In the genomic region with DNA sequence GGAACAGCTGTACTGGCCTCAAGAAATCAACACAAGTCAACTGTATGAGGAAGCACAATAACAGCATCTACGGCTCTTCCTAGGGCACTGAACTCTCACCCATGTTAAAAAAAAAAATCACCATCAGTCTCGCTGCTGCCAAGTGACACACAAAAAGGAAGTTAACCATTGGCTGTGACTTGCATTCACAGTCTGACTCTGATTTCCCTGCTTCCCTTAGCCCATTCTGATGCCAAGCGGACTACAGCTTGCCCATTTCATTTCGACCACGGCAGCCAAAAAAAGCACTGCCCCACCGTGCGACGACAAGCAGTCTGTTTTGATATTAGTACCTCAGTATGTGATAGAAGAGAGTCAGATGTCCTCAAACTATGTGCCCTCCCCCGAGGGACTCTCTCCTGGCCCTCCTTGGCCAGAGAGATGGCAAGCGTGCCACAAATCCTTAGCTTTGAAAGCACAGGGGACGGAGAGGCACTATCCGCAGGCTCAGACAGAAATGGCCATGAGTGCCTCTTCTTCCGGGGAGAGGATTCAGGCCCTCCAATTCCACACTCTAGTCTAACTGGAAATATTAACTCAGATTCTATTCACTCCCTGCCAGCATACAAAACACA, we compare ENCODE assay signal across 10 cellular contexts.
DNase-seq lines count a peak whose midpoint lies in the region; ATAC-seq, FAIRE-seq and TF ChIP-seq lines count a peak whose summit lies in the region.
"Had no signal": no experiment of that assay in that cellular context is flagged by ENCODE, and none has a peak within 500 bp of the region (broad histone marks: within the 10 kb centered on the region; RNA-seq: fewer than 3 reads in every experiment).

No MANE protein-coding gene starts in this region.

- H3K27me3 ChIP-seq in esophagus muscularis mucosa (no peaks in the 10 kb centered on the region), pancreas (peaks cover 0 to 7% (median 0%) of the 10 kb centered on the region in 4 donors)

- no peak for TF ChIP-seq EP300 in esophagus muscularis mucosa (IDR thresholded peaks at IDR 0.05)

- in situ Hi-C loops in G401 (cut with HindIII; ENCODE audit: low sequenced_read_pairs): no loop called here

- WGBS in esophagus muscularis mucosa: 52% methylated on average over 13 of the region's 13 CpGs
- 78 to 84% methylated on average over 13 of the region's 13 CpGs for WGBS in pancreas, 2 donors

- H3K4me3 ChIP-seq in esophagus muscularis mucosa (peak overlapping the region; percentile 21 to 30 (median 22)), pancreas (no peak overlapping the region)

- H3K27ac ChIP-seq in esophagus muscularis mucosa (replicated peaks in 1 of 4) (peak overlapping the region; percentile 56 to 74 (median 65)), pancreas (peak overlapping the region in 1 of 4 donors; percentile 9)

- FAIRE-seq in pancreas (lab: Jason Lieb, UNC): no peak

- H3K36me3 ChIP-seq in esophagus muscularis mucosa (no peaks in the 10 kb centered on the region), pancreas (no peaks in the 10 kb centered on the region)

- no peak for TF ChIP-seq CTCF in esophagus muscularis mucosa (IDR thresholded peaks at IDR 0.05)
- TF ChIP-seq CTCF in pancreas (IDR thresholded peaks at IDR 0.05): no peak

- TF ChIP-seq POLR2A in esophagus muscularis mucosa (IDR thresholded peaks at IDR 0.05; ENCODE audit: low read depth): no peak

- intact Hi-C loops in esophagus muscularis mucosa (cut with DNase I): no loop called here
- intact Hi-C loops in pancreas (cut with DNase I): no loop called here

- H3K9me3 ChIP-seq in esophagus muscularis mucosa (no peaks in the 10 kb centered on the region), pancreas (no peaks in the 10 kb centered on the region)

- DNase-seq in G401 (ENCODE audit: low spot score): peak; percentile 98
- peak; percentile 21 for DNase-seq in MV-4-11 (lab: John Stamatoyannopoulos, UW)
- DNase-seq in esophagus muscularis mucosa (ENCODE audit: extremely low spot score): no peak
- DNase-seq in pancreas: peak in 1 of 6 donors; percentile 21
- no peak for DNase-seq in stimulated activated CD4-positive, alpha-beta T cell treated with anti-CD3 and anti-CD28 coated beads, Interleukin-12 subunit alpha, Interleukin-12 subunit beta, amount 100 ng/mL, for 4 hours
- DNase-seq in NCI-H748 (lab: John Stamatoyannopoulos, UW; ENCODE audit: unreplicated experiment): no peak
- DNase-seq: T1000 had no signal

- ATAC-seq in pancreas (peak in 3 of 4 donors; percentile 19 to 71 (median 60)), GM21576 (IDR thresholded peaks at IDR 0.05; ENCODE audit: unreplicated experiment) (no peak), HG03432 (IDR thresholded peaks at IDR 0.05; ENCODE audit: unreplicated experiment) (no peak)
- ATAC-seq: HCT116 had no signal

- H3K4me1 ChIP-seq in esophagus muscularis mucosa: peaks cover 9 to 29% (median 16%) of the 10 kb centered on the region in 4 donors
- no peaks in the 10 kb centered on the region for H3K4me1 ChIP-seq in pancreas

Comparison
In these comparisons a context has a peak if more than half of its experiments do, and no peak if none do; other contexts are left out.
1. DNase-seq: peak in G401 (single experiment) and MV-4-11 (single experiment); none in esophagus muscularis mucosa (single experiment), stimulated activated CD4-positive, alpha-beta T cell treated with anti-CD3 and anti-CD28 coated beads, Interleukin-12 subunit alpha, Interleukin-12 subunit beta, amount 100 ng/mL, for 4 hours (single experiment) and NCI-H748 (single experiment).
2. H3K4me3 ChIP-seq: peak in esophagus muscularis mucosa (4 of 4); none in pancreas (0 of 4).
3. ATAC-seq: peak in pancreas (3 of 4); none in GM21576 (single experiment) and HG03432 (single experiment).